In genomic region chr7:7761340-7761973, GRCh38 we compare ENCODE assay signal across 8 cellular contexts. TPM values are rescaled to one million over a fixed set of nuclear protein-coding genes. Genes with fewer than 3 reads are reported as not detected.
DNase-seq lines count a peak whose midpoint lies in the region; ATAC-seq and TF ChIP-seq lines count a peak whose summit lies in the region.

No MANE protein-coding gene starts in this region.

- BruUV-seq in Caco-2 (replicated peaks; lab: Mats Ljungman, UMichigan) = no TSS peak

- H3K36me3 Mint-ChIP-seq in Caco-2 (ENCODE audit: insufficient read depth, unreplicated experiment) (no peaks in the 10 kb centered on the region), nephron progenitor cell (ENCODE audit: low read depth) (no peaks in the 10 kb centered on the region)

- H3K27ac Mint-ChIP-seq in Caco-2 (ENCODE audit: unreplicated experiment) = no peak overlapping the region
- H3K27ac Mint-ChIP-seq in nephron progenitor cell = no peak overlapping the region

- ATAC-seq in GM21723 (IDR thresholded peaks at IDR 0.05; ENCODE audit: unreplicated experiment) (peak; percentile 52), right lobe of liver (peak; percentile 56 to 69 (median 61)), aorta (ENCODE audit: low FRiP score) (peak; percentile 74), GM19455 (IDR thresholded peaks at IDR 0.05; ENCODE audit: unreplicated experiment) (no peak)

- POLR2A ChIA-PET in Caco-2 (lab: Charles Lee) = no interaction called here

- CTCF ChIA-PET in Caco-2 (lab: Charles Lee) = no interaction called here

- peak overlapping the region in 1 of 2 donors; percentile 56 for H3K27ac ChIP-seq in breast epithelium
- peak overlapping the region; percentile 37 to 74 (median 60) for H3K27ac ChIP-seq in right lobe of liver
- no peak overlapping the region for H3K27ac ChIP-seq in aorta (ENCODE audit: low read depth in 1 of 2, low read length in 2 of 2)

- H3K4me3 Mint-ChIP-seq in Caco-2 (ENCODE audit: unreplicated experiment) = no peak overlapping the region
- no peak overlapping the region for H3K4me3 Mint-ChIP-seq in nephron progenitor cell

- no peaks in the 10 kb centered on the region for H3K9me3 Mint-ChIP-seq in Caco-2 (ENCODE audit: unreplicated experiment)
- no peaks in the 10 kb centered on the region for H3K9me3 Mint-ChIP-seq in nephron progenitor cell

- H3K4me3 ChIP-seq in Caco-2 (ENCODE audit: low read depth, low read length) (no peak overlapping the region), breast epithelium (peak overlapping the region; percentile 32 to 53 (median 40)), right lobe of liver (peak overlapping the region; percentile 38 to 47 (median 46)), aorta (ENCODE audit: low read length in 2 of 2) (peak overlapping the region; percentile 78 to 84)

- H3K9me3 ChIP-seq in Caco-2 = no peaks in the 10 kb centered on the region
- H3K9me3 ChIP-seq in breast epithelium = no peaks in the 10 kb centered on the region
- no peaks in the 10 kb centered on the region for H3K9me3 ChIP-seq in right lobe of liver
- no peaks in the 10 kb centered on the region for H3K9me3 ChIP-seq in aorta (ENCODE audit: control insufficient read depth, low read length)

- TF ChIP-seq CTCF in Caco-2 (IDR thresholded peaks at IDR 0.05; ENCODE audit: insufficient read depth in 1 of 2, low read depth in 1 of 2, low read length in 1 of 2, severe bottlenecking in 1 of 2, unreplicated experiment in 1 of 2) = peak; percentile 6 to 35
- peak in 2 of 3 donors; percentile 21 to 31 for TF ChIP-seq CTCF in breast epithelium (IDR thresholded peaks at IDR 0.05)
- peak; percentile 28 to 52 (median 47) for TF ChIP-seq CTCF in right lobe of liver (IDR thresholded peaks at IDR 0.05)
- TF ChIP-seq CTCF in nephron progenitor cell (IDR thresholded peaks at IDR 0.05) = no peak

- 11% methylated on average over 5 of the region's 5 CpGs for WGBS in right lobe of liver (ENCODE audit: insufficient coverage, low coverage, low lambda C conversion rate, missing lambda C conversion rate)
- 31 to 43% methylated on average over 5 of the region's 5 CpGs for WGBS in aorta, 2 donors

- H3K27me3 Mint-ChIP-seq in Caco-2 (ENCODE audit: insufficient read depth, unreplicated experiment) (no peaks in the 10 kb centered on the region), nephron progenitor cell (ENCODE audit: low read depth, poor library complexity) (no peaks in the 10 kb centered on the region)

- peak in 1 of 2 experiments; percentile 10 for DNase-seq in Caco-2
- DNase-seq in NCI-H526 (lab: John Stamatoyannopoulos, UW) = peak; percentile 18 to 42
- DNase-seq in breast epithelium (ENCODE audit: low spot score in 2 of 2) = no peak
- DNase-seq in right lobe of liver = no peak
- no peak for DNase-seq in aorta
- no peak for DNase-seq in nephron progenitor cell

- H3K4me1 Mint-ChIP-seq in Caco-2 (ENCODE audit: low read depth, unreplicated experiment) = peaks cover 32% of the 10 kb centered on the region
- no peaks in the 10 kb centered on the region for H3K4me1 Mint-ChIP-seq in nephron progenitor cell

- peaks cover 33% of the 10 kb centered on the region for H3K4me1 ChIP-seq in Caco-2
- H3K4me1 ChIP-seq in breast epithelium = peaks cover 0 to 4% of the 10 kb centered on the region in 2 donors
- H3K4me1 ChIP-seq in right lobe of liver = peaks cover 0 to 7% (median 0%) of the 10 kb centered on the region in 4 donors
- no peaks in the 10 kb centered on the region for H3K4me1 ChIP-seq in aorta (ENCODE audit: control insufficient read depth in 1 of 2, insufficient read depth in 2 of 2, low read length in 2 of 2)

- H3K36me3 ChIP-seq in Caco-2 (ENCODE audit: control insufficient read depth, insufficient read depth, low read length) (no peaks in the 10 kb centered on the region), breast epithelium (no peaks in the 10 kb centered on the region), right lobe of liver (no peaks in the 10 kb centered on the region), aorta (ENCODE audit: control insufficient read depth in 1 of 2, insufficient read depth in 2 of 2, low read length in 1 of 2) (no peaks in the 10 kb centered on the region)

- H3K27me3 ChIP-seq in Caco-2 (replicated peaks; ENCODE audit: control insufficient read depth, insufficient read depth, low read length) (no peaks in the 10 kb centered on the region), breast epithelium (no peaks in the 10 kb centered on the region), right lobe of liver (no peaks in the 10 kb centered on the region), aorta (ENCODE audit: control insufficient read depth in 1 of 2, insufficient read depth in 2 of 2, low read length in 1 of 2) (no peaks in the 10 kb centered on the region)

- intact Hi-C loops in Caco-2 (cut with micrococcal nuclease; ENCODE audit: unreplicated experiment) = loop anchor here (1.0 to 10.0 kb wide), 4 partner anchors 80 to 533 kb away; no protein-coding TSS in a partner anchor
- intact Hi-C loops in breast epithelium (cut with DNase I; ENCODE audit: low total_unique reads) = no loop called here
- intact Hi-C loops in right lobe of liver (cut with DNase I) = no loop called here
- intact Hi-C loops in aorta (cut with DNase I) = loop anchor here in 1 of 2 donors (5.0 kb wide), 1 partner anchor 79 kb away; no protein-coding TSS in a partner anchor

- no peak for TF ChIP-seq POLR2A in breast epithelium (IDR thresholded peaks at IDR 0.05)
- no peak for TF ChIP-seq POLR2A in right lobe of liver (IDR thresholded peaks at IDR 0.05)

RNA-seq across cellular contexts. Expression of gene RPA3, which starts 43.0 kb away (rescaled TPM):
- total RNA-seq in Caco-2 (2022) = 76.3 and 90.2 TPM in 2 replicates
- 10 to 100 TPM; 18.7 to 24.6 (median 22.3) TPM for total RNA-seq in breast epithelium
- total RNA-seq in right lobe of liver = 10 to 100 TPM; 11.3 to 22.3 (median 21.4) TPM
- 10 to 100 TPM; 15.4 to 15.6 TPM for total RNA-seq in aorta
- 10 to 100 TPM; 20.4 to 31.7 TPM for polyA plus RNA-seq in aorta

Comparison
In these comparisons a context has a peak if more than half of its experiments do, and no peak if none do; other contexts are left out.
1. DNase-seq: peak in NCI-H526 (2 of 2); none in breast epithelium (0 of 2), right lobe of liver (0 of 3), aorta (0 of 2) and nephron progenitor cell (single experiment).
2. H3K27ac ChIP-seq: peak in right lobe of liver (3 of 3); none in aorta (0 of 2).